Comparison of ENCODE assay signal across 6 cellular contexts in genomic region chr19:5365905-5366304, GRCh38.
"Had no signal": no experiment of that assay in that cellular context is flagged by ENCODE, and none has a peak within 500 bp of the region (broad histone marks: within the 10 kb centered on the region; RNA-seq: fewer than 3 reads in every experiment).

No MANE protein-coding gene starts in this region.

- H3K9ac ChIP-seq: KMS-11 had no signal

- DNase-seq: IMR-90, KBM-7, KG1 had no signal

- FAIRE-seq: HTR-8/SVneo had no signal

- H3K4me2 ChIP-seq: KMS-11 had no signal

- H3K27ac ChIP-seq: HL-60, KMS-11 had no signal
